ENCODE assay signal across 29 cellular contexts in genomic region chr13:113052206-113052605, GRCh38. TPM values are rescaled to one million over a fixed set of nuclear protein-coding genes. Genes with fewer than 3 reads are reported as not detected.
"Had no signal": no experiment of that assay in that cellular context is flagged by ENCODE, and none has a peak within 500 bp of the region (broad histone marks: within the 10 kb centered on the region; RNA-seq: fewer than 3 reads in every experiment).

No MANE protein-coding gene starts in this region.

- H3K4me3 ChIP-seq: esophagus squamous epithelium, neural progenitor cell, prostate gland, sigmoid colon, stomach, tibial nerve had no signal

- H3K27ac ChIP-seq: epithelial cell of prostate, neural progenitor cell, prostate gland, sigmoid colon, stomach, tibial nerve had no signal

- H3K36me3 ChIP-seq: neural progenitor cell, prostate gland, sigmoid colon, tibial nerve had no signal

- ATAC-seq: activated CD8-positive, alpha-beta T cell treated with anti-CD3 and anti-CD28 coated beads for 36 hours; activated T-cell treated with anti-CD3 and anti-CD28 coated beads, Interleukin-2, amount 50 U/mL, for 4 hours; activated T-helper 17 cell treated with anti-CD3 and anti-CD28 coated beads, Interleukin-2, amount 50 U/mL, for 72 hours; natural killer cell; stimulated activated naive B cell treated with anti-CD40 and anti-IgM and Interleukin-4, amounts not matched to agents 10 μg/mL and 1 μg/mL and 100 μg/mL, for 72 hours; T-cell had no signal

- H3K27me3 ChIP-seq: esophagus squamous epithelium, neural progenitor cell had no signal

- DNase-seq: activated B cell treated with CpG ODN at 0.5 μM for 24 hours; activated CD4-positive, alpha-beta T cell treated with anti-CD3 and anti-CD28 coated beads, Interleukin-2, amount 50 U/mL, for 1 hour; activated CD8-positive, alpha-beta T cell treated with anti-CD3 and anti-CD28 coated beads for 36 hours; activated gamma-delta T cell treated with Interleukin-2 at 50 U/mL for 16 hours; activated naive CD4-positive, alpha-beta T cell treated with anti-CD3 and anti-CD28 coated beads, Interleukin-2, amount 50 U/mL, for 16 hours; activated T-cell treated with anti-CD3 and anti-CD28 coated beads, Interleukin-2, amount 50 U/mL, for 4 hours; amniotic stem cell; caudate nucleus; effector CD4-positive, alpha-beta T cell; esophagus squamous epithelium; foreskin melanocyte; mesendoderm; natural killer cell; retina; sigmoid colon; small intestine; stimulated activated CD4-positive, alpha-beta T cell treated with anti-CD3 and anti-CD28 coated beads, Interleukin-1b, Interleukin-23, amount 100 ng/mL, for 48 hours; stimulated activated CD4-positive, alpha-beta T cell treated with anti-CD3 and anti-CD28 coated beads, Interleukin-4, amount 100 ng/mL, for 4 hours; stimulated activated CD8-positive, alpha-beta memory T cell treated with anti-CD3 and anti-CD28 coated beads, Interleukin-4, amount 100 ng/mL, for 48 hours; stimulated activated naive B cell treated with anti-CD40 and anti-IgM and Interleukin-4, amounts not matched to agents 10 μg/mL and 1 μg/mL and 100 μg/mL, for 72 hours; stomach; T-cell had no signal

- H3K9me3 ChIP-seq: esophagus squamous epithelium, prostate gland, sigmoid colon, stomach had no signal

- H3K4me1 ChIP-seq: prostate gland had no signal

RNA-seq across cellular contexts. Expression of gene F7, which starts 53.4 kb away (rescaled TPM):
- total RNA-seq: activated B cell treated with CpG ODN at 0.5 μM for 24 hours, esophagus squamous epithelium, glomerular endothelial cell, sigmoid colon, stomach, tibial nerve, ureter had no signal
